Comparison of ENCODE assay signal across 24 cellular contexts in genomic region chr22:23542933-23543332, GRCh38. TPM values are rescaled to one million over a fixed set of nuclear protein-coding genes. Genes with fewer than 3 reads are reported as not detected.
A peak's percentile ranks its signal among the peaks of the same experiment; 100 is the strongest.
DNase-seq lines count a peak whose midpoint lies in the region; ATAC-seq, FAIRE-seq and TF ChIP-seq lines count a peak whose summit lies in the region.
"Had no signal": no experiment of that assay in that cellular context is flagged by ENCODE, and none has a peak within 500 bp of the region (broad histone marks: within the 10 kb centered on the region; RNA-seq: fewer than 3 reads in every experiment).

No MANE protein-coding gene starts in this region.

- no peak for TF ChIP-seq EP300 in A549 (IDR thresholded peaks at IDR 0.05)

- H3K9me3 ChIP-seq in A549 (no peaks in the 10 kb centered on the region), astrocyte (ENCODE audit: insufficient read depth, low read depth, low read length) (no peaks in the 10 kb centered on the region), hepatocyte (ENCODE audit: low read depth) (no peaks in the 10 kb centered on the region)

- no peaks in the 10 kb centered on the region for H3K9me2 ChIP-seq in hepatocyte (replicated peaks; ENCODE audit: insufficient read depth)

- peaks cover 20% of the 10 kb centered on the region for H3K27me3 Mint-ChIP-seq in astrocyte (ENCODE audit: low read depth, unreplicated experiment)

- H3K36me3 ChIP-seq in astrocyte (ENCODE audit: insufficient read depth, low read length) = no peaks in the 10 kb centered on the region
- H3K36me3 ChIP-seq in hepatocyte (replicated peaks; ENCODE audit: insufficient read depth, low read depth) = no peaks in the 10 kb centered on the region
- H3K36me3 ChIP-seq: brain microvascular endothelial cell, gastrocnemius medialis, lower lobe of right lung, right atrium auricular region had no signal

- no peak for TF ChIP-seq CTCF in A549 (IDR thresholded peaks at IDR 0.05)
- TF ChIP-seq CTCF in LNCaP clone FGC (IDR thresholded peaks at IDR 0.05; ENCODE audit: control insufficient read depth, extremely low read depth, insufficient read depth) = no peak
- no peak for TF ChIP-seq CTCF in astrocyte (IDR thresholded peaks at IDR 0.05; ENCODE audit: insufficient read depth, low read depth, low read length)
- TF ChIP-seq CTCF in hepatocyte (IDR thresholded peaks at IDR 0.05; ENCODE audit: poor library complexity) = no peak
- no peak for TF ChIP-seq CTCF in D721Med (IDR thresholded peaks at IDR 0.05; ENCODE audit: insufficient read depth, missing control alignments)

- POLR2A ChIA-PET in A549 (lab: Yijun Ruan, JAX) = no interaction called here

- CTCF ChIA-PET in A549 (lab: Yijun Ruan, JAX) = no interaction called here

- H3K4me2 ChIP-seq in A549 (peak overlapping the region; percentile 51), astrocyte (ENCODE audit: low read length) (no peak overlapping the region), hepatocyte (no peak overlapping the region)

- H3K4me1 Mint-ChIP-seq in astrocyte (ENCODE audit: low read depth, unreplicated experiment) = peaks cover 9% of the 10 kb centered on the region

- H3K4me1 ChIP-seq in A549 (peaks cover 17% of the 10 kb centered on the region), astrocyte (ENCODE audit: insufficient read depth, low read length) (no peaks in the 10 kb centered on the region), hepatocyte (ENCODE audit: insufficient read depth) (peaks cover 27% of the 10 kb centered on the region)
- H3K4me1 ChIP-seq: lower lobe of right lung, right atrium auricular region had no signal

- DNase-seq in A549 (ENCODE audit: low read depth in 1 of 2, low spot score in 1 of 2) (no peak), LNCaP clone FGC (ENCODE audit: low read depth) (peak; percentile 33), astrocyte (ENCODE audit: low read depth) (peak; percentile 50), hepatocyte (ENCODE audit: low spot score) (no peak), activated gamma-delta T cell (lab: John Stamatoyannopoulos, UW) (no peak), KG1 (lab: John Stamatoyannopoulos, UW) (no peak), D721Med (ENCODE audit: insufficient read length, low spot score) (no peak), Right ventricle myocardium superior (no peak)
- DNase-seq: activated CD4-positive, CD25-positive, alpha-beta regulatory T cell; activated CD8-positive, alpha-beta memory T cell treated with anti-CD3 and anti-CD28 coated beads, Interleukin-2, amount 50 U/mL, for 4 hours; activated naive CD4-positive, alpha-beta T cell treated with Interleukin-2 at 50 U/mL for 16 hours; brain microvascular endothelial cell; COR-L47; effector CD8-positive, alpha-beta T cell; gastrocnemius medialis; KBM-7; lower lobe of right lung; NCI-H524; RPMI8226; stimulated activated CD4-positive, alpha-beta T cell treated with anti-CD3 and anti-CD28 coated beads, Interleukin-1b, Interleukin-23, amount 100 ng/mL, for 48 hours had no signal

- intact Hi-C loops in Right ventricle myocardium superior (cut with DNase I) = loop anchor here (5.0 kb wide), 1 partner anchor 304 kb away; no protein-coding TSS in a partner anchor

- FAIRE-seq in A549 (lab: Jason Lieb, UNC) (no peak), astrocyte (lab: Jason Lieb, UNC) (no peak), D721Med (lab: Jason Lieb, UNC) (no peak)

- H3K36me3 Mint-ChIP-seq in astrocyte (ENCODE audit: low read depth, unreplicated experiment) = no peaks in the 10 kb centered on the region

- H2AFZ ChIP-seq in astrocyte (ENCODE audit: low read depth, low read length) = no peak overlapping the region
- no peak overlapping the region for H2AFZ ChIP-seq in hepatocyte

- H3K4me3 ChIP-seq in A549 (no peak overlapping the region), LNCaP clone FGC (ENCODE audit: low read depth, low read length) (no peak overlapping the region), astrocyte (ENCODE audit: insufficient read depth, low read depth, low read length) (no peak overlapping the region), hepatocyte (no peak overlapping the region)
- H3K4me3 ChIP-seq: gastrocnemius medialis, lower lobe of right lung, right atrium auricular region had no signal

- H3K27me3 ChIP-seq in astrocyte (ENCODE audit: insufficient read depth, low read length) (peaks cover 4% of the 10 kb centered on the region), hepatocyte (no peaks in the 10 kb centered on the region)
- H3K27me3 ChIP-seq: brain microvascular endothelial cell, gastrocnemius medialis, right atrium auricular region had no signal

- TF ChIP-seq POLR2A in A549 (IDR thresholded peaks at IDR 0.05; ENCODE audit: low read length) = no peak

- H3K27ac ChIP-seq in A549 (peak overlapping the region in 1 of 2 experiments; percentile 33; a peak in 1 of 6 replicates), astrocyte (ENCODE audit: low read depth, low read length) (no peak overlapping the region), hepatocyte (peak overlapping the region; percentile 13)
- H3K27ac ChIP-seq: brain microvascular endothelial cell, gastrocnemius medialis, lower lobe of right lung, right atrium auricular region had no signal

- TF ChIP-seq RAD21 in A549 (conservative IDR thresholded peaks at IDR 0.05 in 1 of 2, IDR thresholded peaks at IDR 0.05 in 1 of 2) = no peak

- no peak overlapping the region for H3K4me3 Mint-ChIP-seq in astrocyte (ENCODE audit: unreplicated experiment)
- H3K4me3 Mint-ChIP-seq: neural crest cell had no signal

- H4K20me1 ChIP-seq in astrocyte (ENCODE audit: insufficient read depth, low read length) (no peaks in the 10 kb centered on the region), hepatocyte (ENCODE audit: insufficient read depth, poor library complexity, severe bottlenecking) (no peaks in the 10 kb centered on the region)

- ATAC-seq in A549 (no peak), Right ventricle myocardium superior (ENCODE audit: poor library complexity) (no peak)
- ATAC-seq: gastrocnemius medialis, lower lobe of right lung had no signal

- H3K9ac ChIP-seq in astrocyte (ENCODE audit: low read length) = no peak overlapping the region

- WGBS in A549 (ENCODE audit: missing lambda C conversion rate) = 19% methylated on average over 5 of the region's 5 CpGs
- 53% methylated on average over 5 of the region's 5 CpGs for WGBS in hepatocyte (ENCODE audit: low lambda C conversion rate, missing lambda C conversion rate)

- H3K27ac Mint-ChIP-seq in astrocyte (ENCODE audit: unreplicated experiment) = no peak overlapping the region

- H3K9me3 Mint-ChIP-seq in astrocyte (ENCODE audit: unreplicated experiment) = peaks cover 11% of the 10 kb centered on the region
- H3K9me3 Mint-ChIP-seq: neural crest cell had no signal

- no peaks in the 10 kb centered on the region for H3K79me2 ChIP-seq in astrocyte (ENCODE audit: insufficient read depth, low read length)
- no peaks in the 10 kb centered on the region for H3K79me2 ChIP-seq in hepatocyte

TF ChIP-seq in A549, 52 proteins besides CTCF, POLR2A, EP300 and RAD21:
- TF ChIP-seq FOSB (CRISPR knock-in tag; IDR thresholded peaks at IDR 0.05) (no peak), FOSL2 (IDR thresholded peaks at IDR 0.05) (no peak), FOSL2 (CRISPR knock-in tag; IDR thresholded peaks at IDR 0.05) (peak; percentile 76), MAFK (IDR thresholded peaks at IDR 0.05; ENCODE audit: partially characterized antibody) (peak; percentile 26)
- TF ChIP-seq, protein P1, sequence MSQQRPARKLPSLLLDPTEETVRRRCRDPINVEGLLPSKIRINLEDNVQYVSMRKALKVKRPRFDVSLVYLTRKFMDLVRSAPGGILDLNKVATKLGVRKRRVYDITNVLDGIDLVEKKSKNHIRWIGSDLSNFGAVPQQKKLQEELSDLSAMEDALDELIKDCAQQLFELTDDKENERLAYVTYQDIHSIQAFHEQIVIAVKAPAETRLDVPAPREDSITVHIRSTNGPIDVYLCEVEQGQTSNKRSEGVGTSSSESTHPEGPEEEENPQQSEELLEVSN (IDR thresholded peaks at IDR 0.05; ENCODE audit: borderline replicate concordance, low read depth) = no peak

RNA-seq across cellular contexts. Expression of gene IGLL1, which starts 37.2 kb away (rescaled TPM):
- polyA plus RNA-seq in A549 (2011; rRNA removed) (not detected in 2 replicates), A549 (2017; fragmentation: RNase III; extraction: RNeasy Plus Mini Kit Qiagen cat#74134 plus additional on column Dnase treatment) (not detected in 3 replicates), hepatocyte (not detected in 2 replicates)
- not detected in 2 replicates for polyA plus RNA-seq in A549 (2012; cell fraction: cytosol; rRNA removed)
- not detected in 2 replicates for polyA plus RNA-seq in A549 (2012; cell fraction: nucleus; rRNA removed)
- polyA minus RNA-seq in A549 (2011; rRNA and poly(A)+ RNA removed) = not detected in 2 replicates
- total RNA-seq in astrocyte (not detected in 2 replicates), hepatocyte (not detected in 2 replicates), Right ventricle myocardium superior (not detected)
- total RNA-seq: gastrocnemius medialis; lower lobe of right lung; neural crest cell; right atrium auricular region; subcutaneous adipose tissue; T-helper 1 cell treated with Interleukin-12 subunit alpha and Interleukin-12 subunit beta and Interleukin-4 antibody, amounts not matched to agents 30 ng/mL and 1 ng/mL, for 36 hours had no signal

Comparison
In these comparisons a context has a peak if more than half of its experiments do, and no peak if none do; other contexts are left out.
1. DNase-seq: peak in LNCaP clone FGC (single experiment) and astrocyte (single experiment); none in A549 (0 of 2), hepatocyte (single experiment), activated gamma-delta T cell (single experiment), KG1 (single experiment), D721Med (single experiment) and Right ventricle myocardium superior (single experiment).